Comparison of ENCODE assay signal across 27 cellular contexts in genomic region chr22:48315415-48316244, GRCh38.
DNase-seq lines count a peak whose midpoint lies in the region; ATAC-seq, FAIRE-seq and TF ChIP-seq lines count a peak whose summit lies in the region.
"Had no signal": no experiment of that assay in that cellular context is flagged by ENCODE, and none has a peak within 500 bp of the region (broad histone marks: within the 10 kb centered on the region; RNA-seq: fewer than 3 reads in every experiment).

No MANE protein-coding gene starts in this region.

- peak; percentile 64 for DNase-seq in NCI-H1694 treated with DMSO at 0.1 percent for 48 hours (lab: John Stamatoyannopoulos, UW)
- no peak for DNase-seq in H1 (ENCODE audit: low read depth in 1 of 2, low spot score in 2 of 2)
- peak; percentile 67 for DNase-seq in retina
- DNase-seq in NCI-H146 (lab: John Stamatoyannopoulos, UW): no peak
- no peak for DNase-seq in DMS153 treated with DMSO at 0.1 percent for 48 hours (lab: John Stamatoyannopoulos, UW; ENCODE audit: unreplicated experiment)
- DNase-seq: activated CD8-positive, alpha-beta memory T cell treated with anti-CD3 and anti-CD28 coated beads for 24 hours; activated gamma-delta T cell; activated T-cell treated with anti-CD3 and anti-CD28 coated beads, Interleukin-2, amount 50 U/mL, for 1 hour; Caco-2; DND-41; effector memory CD4-positive, alpha-beta T cell; foreskin keratinocyte; NCI-H1105; NCI-H2081; NCI-H345; NCI-H774; SK-N-SH had no signal

- H3K36me3 ChIP-seq in BLaER1 treated with 17β-estradiol and CSF1 and Interleukin-3, amounts not matched to agents 10 nM and 100 nM: no peaks in the 10 kb centered on the region
- no peaks in the 10 kb centered on the region for H3K36me3 ChIP-seq in H1 (ENCODE audit: control insufficient read depth in 2 of 4, insufficient read depth in 4 of 4, low read length in 3 of 4)
- H3K36me3 ChIP-seq: tibial nerve had no signal

- no peaks in the 10 kb centered on the region for H3K27me3 ChIP-seq in BLaER1 treated with 17β-estradiol and CSF1 and Interleukin-3, amounts not matched to agents 10 nM and 100 nM
- H3K27me3 ChIP-seq in H1 (replicated peaks in 1 of 4; ENCODE audit: control insufficient read depth in 3 of 4, extremely low read depth in 1 of 4, insufficient read depth in 3 of 4, low read length in 3 of 4): no peaks in the 10 kb centered on the region
- H3K27me3 ChIP-seq: foreskin keratinocyte, tibial nerve had no signal

- no peak overlapping the region for H3K4me3 ChIP-seq in BLaER1 treated with 17β-estradiol and CSF1 and Interleukin-3, amounts not matched to agents 10 nM and 100 nM
- H3K4me3 ChIP-seq in H1 (ENCODE audit: extremely low read depth in 1 of 4, insufficient read depth in 2 of 4, low read depth in 3 of 4, low read length in 4 of 4): no peak overlapping the region
- H3K4me3 ChIP-seq: K562, skin epidermis, tibial nerve had no signal

- no peak overlapping the region for H2AFZ ChIP-seq in H1 (ENCODE audit: low read length)

- no peak overlapping the region for H2AK5ac ChIP-seq in H1 (ENCODE audit: low read depth, low read length)

- H4K8ac ChIP-seq in H1 (ENCODE audit: extremely low read depth, insufficient read depth, low read length): no peak overlapping the region

- H3K4ac ChIP-seq in H1 (replicated peaks; ENCODE audit: insufficient read length, low read depth, low read length): no peak overlapping the region

- POLR2A ChIA-PET in H1 (lab: Charles Lee; ENCODE audit: partially characterized antibody): interaction anchor here (0.8 kb wide), 1 partner anchor 25 kb away, joined by 3 read pairs; no protein-coding TSS in a partner anchor

- no peaks in the 10 kb centered on the region for H3K79me2 ChIP-seq in H1 (ENCODE audit: control insufficient read depth in 1 of 2, insufficient read depth in 2 of 2, low read length in 2 of 2)

- no peak overlapping the region for H3K9ac ChIP-seq in BLaER1 treated with 17β-estradiol and CSF1 and Interleukin-3, amounts not matched to agents 10 nM and 100 nM
- H3K9ac ChIP-seq in H1 (replicated peaks in 1 of 4; ENCODE audit: extremely low read depth in 1 of 4, low read depth in 3 of 4, low read length in 3 of 4): no peak overlapping the region
- H3K9ac ChIP-seq: SK-N-SH had no signal

- H3K18ac ChIP-seq in H1 (ENCODE audit: extremely low read depth, low read length): no peak overlapping the region; the same call in 1 of the 2 replicates

- no peak overlapping the region for H2BK120ac ChIP-seq in H1 (replicated peaks; ENCODE audit: low read depth, low read length)

- no peak for TF ChIP-seq CTCF in H1 (IDR thresholded peaks at IDR 0.05; ENCODE audit: control extremely low read depth in 1 of 3, insufficient read depth in 1 of 3, low read depth in 1 of 3, low read length in 3 of 3)

- 88% methylated on average over 21 of the region's 24 CpGs; no CpG with 5 or more reads in 1 of the 2 experiments for WGBS in H1 (ENCODE audit: extremely low coverage in 1 of 2, insufficient coverage in 1 of 2, insufficient read length in 1 of 2, insufficient replicate concordance in 2 of 2, low coverage in 1 of 2, low lambda C conversion rate in 2 of 2, missing lambda C conversion rate in 1 of 2), 2 experiments

- ATAC-seq in HG02678 (IDR thresholded peaks at IDR 0.05; ENCODE audit: unreplicated experiment): no peak
- ATAC-seq: foreskin keratinocyte, HCT116, K562 had no signal

- H4K91ac ChIP-seq in H1 (replicated peaks; ENCODE audit: insufficient read length, low read length): no peak overlapping the region

- TF ChIP-seq EP300 in H1 (IDR thresholded peaks at IDR 0.05; ENCODE audit: borderline replicate concordance in 1 of 2, low read depth in 2 of 2, low read length in 2 of 2): no peak

- CTCF ChIA-PET in H1 (lab: Charles Lee; ENCODE audit: partially characterized antibody): interaction anchor here (0.8 to 0.9 kb wide), 2 partner anchors 134 to 145 kb away, joined by 3 read pairs; no protein-coding TSS in a partner anchor

- H3K27ac ChIP-seq in BLaER1 treated with 17β-estradiol and CSF1 and Interleukin-3, amounts not matched to agents 10 nM and 100 nM: no peak overlapping the region
- no peak overlapping the region for H3K27ac ChIP-seq in H1 (ENCODE audit: low read depth, low read length)
- H3K27ac ChIP-seq: foreskin keratinocyte, RWPE1, skin epidermis, tibial nerve had no signal

- no peak overlapping the region for H2BK5ac ChIP-seq in H1 (ENCODE audit: low read depth, low read length)

- H2BK20ac ChIP-seq in H1 (ENCODE audit: low read length): no peak overlapping the region

- H2BK12ac ChIP-seq in H1 (ENCODE audit: low read depth, low read length): no peak overlapping the region

- no peak for FAIRE-seq in H1 (lab: Jason Lieb, UNC)
- FAIRE-seq: colon, GM18507, K562, TTC549 had no signal

- H4K5ac ChIP-seq in H1 (ENCODE audit: insufficient read length, low read depth, low read length): no peak overlapping the region

- no peaks in the 10 kb centered on the region for H3K23me2 ChIP-seq in H1 (ENCODE audit: low read depth, low read length)

- H3K79me1 ChIP-seq in H1 (ENCODE audit: low read depth, low read length): no peaks in the 10 kb centered on the region

- peak overlapping the region in 7 of 11 experiments; percentile 5 to 48 (median 23); a peak in 12 of 22 replicates for H3K4me2 ChIP-seq in BLaER1 treated with 17β-estradiol and CSF1 and Interleukin-3, amounts not matched to agents 10 nM and 100 nM
- H3K4me2 ChIP-seq in H1 (ENCODE audit: insufficient read depth in 1 of 2, low read depth in 2 of 2, low read length in 2 of 2): no peak overlapping the region
- H3K4me2 ChIP-seq: SK-N-SH had no signal

- no peaks in the 10 kb centered on the region; a peak in 1 of 22 replicates for H4K20me1 ChIP-seq in BLaER1 treated with 17β-estradiol and CSF1 and Interleukin-3, amounts not matched to agents 10 nM and 100 nM
- H4K20me1 ChIP-seq in H1 (replicated peaks in 1 of 2; ENCODE audit: control insufficient read depth in 1 of 2, insufficient read depth in 2 of 2, low read length in 2 of 2): no peaks in the 10 kb centered on the region

- peak overlapping the region; percentile 88; the same call in 1 of the 2 replicates for H2BK15ac ChIP-seq in H1 (ENCODE audit: low read length)

- H3K56ac ChIP-seq in H1 (replicated peaks; ENCODE audit: insufficient read length, low read depth, low read length): no peak overlapping the region

- no peak overlapping the region for H3K23ac ChIP-seq in H1 (ENCODE audit: insufficient read length)

- TF ChIP-seq RAD21 in H1 (IDR thresholded peaks at IDR 0.05 in 1 of 2, conservative IDR thresholded peaks at IDR 0.05 in 1 of 2; ENCODE audit: low read depth in 2 of 2, low read length in 2 of 2): no peak

- no peak for TF ChIP-seq POLR2A in H1 (IDR thresholded peaks at IDR 0.05; ENCODE audit: control extremely low read depth in 1 of 2, low read depth in 2 of 2, low read length in 2 of 2)

- H3K4me1 ChIP-seq in BLaER1 treated with 17β-estradiol and CSF1 and Interleukin-3, amounts not matched to agents 10 nM and 100 nM: peaks cover 0 to 21% (median 14%) of the 10 kb centered on the region in 10 experiments; a peak in 14 of 20 replicates
- peaks cover 0 to 5% (median 0%) of the 10 kb centered on the region in 4 experiments; a peak in 2 of 7 replicates for H3K4me1 ChIP-seq in H1 (replicated peaks in 1 of 4; ENCODE audit: control insufficient read depth in 3 of 4, insufficient read depth in 4 of 4, low read length in 3 of 4)
- H3K4me1 ChIP-seq: Caco-2, foreskin keratinocyte, tibial nerve had no signal

- no peak overlapping the region for H3K14ac ChIP-seq in H1 (ENCODE audit: insufficient read length)

- peaks cover 28 to 35% (median 31%) of the 10 kb centered on the region in 11 experiments for H3K9me3 ChIP-seq in BLaER1 treated with 17β-estradiol and CSF1 and Interleukin-3, amounts not matched to agents 10 nM and 100 nM (replicated peaks in 1 of 11)
- no peaks in the 10 kb centered on the region; a peak in 1 of 4 replicates for H3K9me3 ChIP-seq in H1 (ENCODE audit: insufficient read depth in 2 of 2, low read depth in 1 of 2, low read length in 1 of 2)
- H3K9me3 ChIP-seq: Caco-2, SK-N-SH had no signal

TF ChIP-seq in H1, 55 proteins besides CTCF, POLR2A, EP300 and RAD21 (continues in another document):
- no peak for TF ChIP-seq NANOG (IDR thresholded peaks at IDR 0.05; ENCODE audit: insufficient read depth, low read depth, low read length, poor library complexity, severe bottlenecking)
- TF ChIP-seq MAX (IDR thresholded peaks at IDR 0.05): no peak
- no peak for TF ChIP-seq TEAD4 (IDR thresholded peaks at IDR 0.05; ENCODE audit: low read depth, low read length)
- no peak for TF ChIP-seq ATF3 (IDR thresholded peaks at IDR 0.05; ENCODE audit: insufficient read depth, low read depth, low read length)
- no peak for TF ChIP-seq USF2 (IDR thresholded peaks at IDR 0.05; ENCODE audit: low read length)
- no peak for TF ChIP-seq ATF2 (IDR thresholded peaks at IDR 0.05; ENCODE audit: low read length)
- TF ChIP-seq BCL11A (IDR thresholded peaks at IDR 0.05; ENCODE audit: low read depth in 2 of 2, low read length in 2 of 2): no peak
- TF ChIP-seq BACH1 (IDR thresholded peaks at IDR 0.05; ENCODE audit: low read length): no peak
- TF ChIP-seq TBP (IDR thresholded peaks at IDR 0.05; ENCODE audit: low read depth, low read length): no peak
- TF ChIP-seq SP1 (IDR thresholded peaks at IDR 0.05; ENCODE audit: low read depth, low read length): no peak

Comparison
In these comparisons a context has a peak if more than half of its experiments do, and no peak if none do; other contexts are left out.
1. H3K4me2 ChIP-seq: peak in BLaER1 treated with 17β-estradiol and CSF1 and Interleukin-3, amounts not matched to agents 10 nM and 100 nM (7 of 11); none in H1 (0 of 2).
2. DNase-seq: peak in NCI-H1694 treated with DMSO at 0.1 percent for 48 hours (single experiment) and retina (single experiment); none in H1 (0 of 2), NCI-H146 (single experiment) and DMS153 treated with DMSO at 0.1 percent for 48 hours (single experiment).